Comparison of ENCODE assay signal across 1 cellular context in the genomic region with DNA sequence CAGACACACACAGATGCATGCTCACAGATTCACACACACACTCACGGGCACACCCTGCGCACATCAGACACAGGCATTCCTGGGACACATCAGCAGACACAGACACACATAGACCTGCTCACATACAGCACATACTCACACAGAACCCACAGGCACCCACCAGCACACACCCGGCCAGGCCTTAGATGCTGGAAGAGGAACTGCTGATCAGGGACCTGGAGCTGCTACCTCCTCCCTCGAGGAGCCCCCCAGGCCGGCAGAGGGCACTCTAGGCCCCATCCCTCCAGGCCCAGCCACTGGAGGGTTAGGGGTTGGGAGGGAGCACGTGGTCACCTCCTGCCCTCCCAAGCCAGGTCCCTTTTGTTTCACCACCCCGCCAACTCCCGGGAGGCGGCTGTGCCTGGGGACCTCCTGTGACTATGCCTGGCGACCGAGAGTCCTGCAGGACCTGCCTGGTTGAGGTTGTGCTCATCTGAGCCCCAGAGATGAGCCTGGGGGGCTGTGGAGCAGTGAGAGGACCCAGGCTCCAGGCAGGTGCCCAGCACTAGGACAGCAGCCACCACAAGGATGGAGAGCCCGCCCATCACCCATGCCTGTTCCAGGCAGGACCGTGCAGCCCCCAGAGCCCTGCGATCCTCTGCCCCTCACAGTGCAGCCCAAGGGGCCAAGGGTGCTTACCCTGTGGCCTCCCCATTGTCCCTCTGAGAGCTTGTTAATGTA.
A peak's percentile ranks its signal among the peaks of the same experiment; 100 is the strongest.
TF ChIP-seq lines count a peak whose summit lies in the region.

No MANE protein-coding gene starts in this region.

TF ChIP-seq in GM12878, 131 proteins besides CTCF, POLR2A, EP300 and RAD21 (continued from another document and continues in another):
- no peak for TF ChIP-seq ZBTB40 (IDR thresholded peaks at IDR 0.05; ENCODE audit: borderline replicate concordance)
- TF ChIP-seq IKZF1 (conservative IDR thresholded peaks at IDR 0.05): peak; percentile 47
- TF ChIP-seq SIX5 (IDR thresholded peaks at IDR 0.05; ENCODE audit: low read depth, low read length, severe bottlenecking): no peak
- TF ChIP-seq, protein P1, sequence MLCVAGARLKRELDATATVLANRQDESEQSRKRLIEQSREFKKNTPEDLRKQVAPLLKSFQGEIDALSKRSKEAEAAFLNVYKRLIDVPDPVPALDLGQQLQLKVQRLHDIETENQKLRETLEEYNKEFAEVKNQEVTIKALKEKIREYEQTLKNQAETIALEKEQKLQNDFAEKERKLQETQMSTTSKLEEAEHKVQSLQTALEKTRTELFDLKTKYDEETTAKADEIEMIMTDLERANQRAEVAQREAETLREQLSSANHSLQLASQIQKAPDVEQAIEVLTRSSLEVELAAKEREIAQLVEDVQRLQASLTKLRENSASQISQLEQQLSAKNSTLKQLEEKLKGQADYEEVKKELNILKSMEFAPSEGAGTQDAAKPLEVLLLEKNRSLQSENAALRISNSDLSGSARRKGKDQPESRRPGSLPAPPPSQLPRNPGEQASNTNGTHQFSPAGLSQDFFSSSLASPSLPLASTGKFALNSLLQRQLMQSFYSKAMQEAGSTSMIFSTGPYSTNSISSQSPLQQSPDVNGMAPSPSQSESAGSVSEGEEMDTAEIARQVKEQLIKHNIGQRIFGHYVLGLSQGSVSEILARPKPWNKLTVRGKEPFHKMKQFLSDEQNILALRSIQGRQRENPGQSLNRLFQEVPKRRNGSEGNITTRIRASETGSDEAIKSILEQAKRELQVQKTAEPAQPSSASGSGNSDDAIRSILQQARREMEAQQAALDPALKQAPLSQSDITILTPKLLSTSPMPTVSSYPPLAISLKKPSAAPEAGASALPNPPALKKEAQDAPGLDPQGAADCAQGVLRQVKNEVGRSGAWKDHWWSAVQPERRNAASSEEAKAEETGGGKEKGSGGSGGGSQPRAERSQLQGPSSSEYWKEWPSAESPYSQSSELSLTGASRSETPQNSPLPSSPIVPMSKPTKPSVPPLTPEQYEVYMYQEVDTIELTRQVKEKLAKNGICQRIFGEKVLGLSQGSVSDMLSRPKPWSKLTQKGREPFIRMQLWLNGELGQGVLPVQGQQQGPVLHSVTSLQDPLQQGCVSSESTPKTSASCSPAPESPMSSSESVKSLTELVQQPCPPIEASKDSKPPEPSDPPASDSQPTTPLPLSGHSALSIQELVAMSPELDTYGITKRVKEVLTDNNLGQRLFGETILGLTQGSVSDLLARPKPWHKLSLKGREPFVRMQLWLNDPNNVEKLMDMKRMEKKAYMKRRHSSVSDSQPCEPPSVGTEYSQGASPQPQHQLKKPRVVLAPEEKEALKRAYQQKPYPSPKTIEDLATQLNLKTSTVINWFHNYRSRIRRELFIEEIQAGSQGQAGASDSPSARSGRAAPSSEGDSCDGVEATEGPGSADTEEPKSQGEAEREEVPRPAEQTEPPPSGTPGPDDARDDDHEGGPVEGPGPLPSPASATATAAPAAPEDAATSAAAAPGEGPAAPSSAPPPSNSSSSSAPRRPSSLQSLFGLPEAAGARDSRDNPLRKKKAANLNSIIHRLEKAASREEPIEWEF (IDR thresholded peaks at IDR 0.05; ENCODE audit: insufficient replicate concordance, low read depth, low read length): no peak
- TF ChIP-seq ATF3 (IDR thresholded peaks at IDR 0.05; ENCODE audit: borderline replicate concordance, extremely low read depth, low read depth, low read length): 0 out of 2 replicates have a peak, but pooled peaks have one; percentile 17
- TF ChIP-seq EED (IDR thresholded peaks at IDR 0.05; ENCODE audit: low read depth): peak; percentile 34; the same call in 1 of the 2 replicates
- TF ChIP-seq FOXK2 (IDR thresholded peaks at IDR 0.05): no peak
- no peak for TF ChIP-seq CREM (IDR thresholded peaks at IDR 0.05; ENCODE audit: low read depth)
- 0 out of 2 replicates have a peak, but pooled peaks have one; percentile 39 for TF ChIP-seq LARP7 (IDR thresholded peaks at IDR 0.05)
- TF ChIP-seq CBX3 (IDR thresholded peaks at IDR 0.05; ENCODE audit: borderline replicate concordance, low read depth): no peak
- TF ChIP-seq HSF1 (IDR thresholded peaks at IDR 0.05; ENCODE audit: low read depth, low read length): no peak
- no peak for TF ChIP-seq PAX5 (IDR thresholded peaks at IDR 0.05; ENCODE audit: borderline replicate concordance, low read depth, low read length)
- TF ChIP-seq ZNF24 (IDR thresholded peaks at IDR 0.05): 0 out of 2 replicates have a peak, but pooled peaks have one; percentile 8
- no peak for TF ChIP-seq JUND (IDR thresholded peaks at IDR 0.05; ENCODE audit: low read depth, low read length)
- TF ChIP-seq STAT1 (conservative IDR thresholded peaks at IDR 0.05): peak; percentile 80; the same call in 1 of the 2 replicates
- TF ChIP-seq PAX8 (IDR thresholded peaks at IDR 0.05): no peak
- TF ChIP-seq SREBF1 (IDR thresholded peaks at IDR 0.05; ENCODE audit: low read length): no peak
- no peak for TF ChIP-seq RB1 (IDR thresholded peaks at IDR 0.05; ENCODE audit: borderline replicate concordance)
- TF ChIP-seq DPF2 (IDR thresholded peaks at IDR 0.05): no peak
- TF ChIP-seq SIN3A (IDR thresholded peaks at IDR 0.05; ENCODE audit: low read depth, low read length): no peak
- TF ChIP-seq ESRRA (IDR thresholded peaks at IDR 0.05; ENCODE audit: low read length): no peak
- TF ChIP-seq BHLHE40 (IDR thresholded peaks at IDR 0.05; ENCODE audit: borderline replicate concordance in 1 of 2, low read depth in 2 of 2, low read length in 1 of 2): peak; percentile 32 to 53; a peak in 2 of 4 replicates
- TF ChIP-seq HDAC2 (IDR thresholded peaks at IDR 0.05): no peak
- TF ChIP-seq SMAD5 (IDR thresholded peaks at IDR 0.05; ENCODE audit: low read depth): no peak
- TF ChIP-seq SUZ12 (IDR thresholded peaks at IDR 0.05; ENCODE audit: unreplicated experiment): no peak
- peak; percentile 31 for TF ChIP-seq MEF2B (IDR thresholded peaks at IDR 0.05; ENCODE audit: partially characterized antibody, poor library complexity, severe bottlenecking)
- TF ChIP-seq, protein P2, sequence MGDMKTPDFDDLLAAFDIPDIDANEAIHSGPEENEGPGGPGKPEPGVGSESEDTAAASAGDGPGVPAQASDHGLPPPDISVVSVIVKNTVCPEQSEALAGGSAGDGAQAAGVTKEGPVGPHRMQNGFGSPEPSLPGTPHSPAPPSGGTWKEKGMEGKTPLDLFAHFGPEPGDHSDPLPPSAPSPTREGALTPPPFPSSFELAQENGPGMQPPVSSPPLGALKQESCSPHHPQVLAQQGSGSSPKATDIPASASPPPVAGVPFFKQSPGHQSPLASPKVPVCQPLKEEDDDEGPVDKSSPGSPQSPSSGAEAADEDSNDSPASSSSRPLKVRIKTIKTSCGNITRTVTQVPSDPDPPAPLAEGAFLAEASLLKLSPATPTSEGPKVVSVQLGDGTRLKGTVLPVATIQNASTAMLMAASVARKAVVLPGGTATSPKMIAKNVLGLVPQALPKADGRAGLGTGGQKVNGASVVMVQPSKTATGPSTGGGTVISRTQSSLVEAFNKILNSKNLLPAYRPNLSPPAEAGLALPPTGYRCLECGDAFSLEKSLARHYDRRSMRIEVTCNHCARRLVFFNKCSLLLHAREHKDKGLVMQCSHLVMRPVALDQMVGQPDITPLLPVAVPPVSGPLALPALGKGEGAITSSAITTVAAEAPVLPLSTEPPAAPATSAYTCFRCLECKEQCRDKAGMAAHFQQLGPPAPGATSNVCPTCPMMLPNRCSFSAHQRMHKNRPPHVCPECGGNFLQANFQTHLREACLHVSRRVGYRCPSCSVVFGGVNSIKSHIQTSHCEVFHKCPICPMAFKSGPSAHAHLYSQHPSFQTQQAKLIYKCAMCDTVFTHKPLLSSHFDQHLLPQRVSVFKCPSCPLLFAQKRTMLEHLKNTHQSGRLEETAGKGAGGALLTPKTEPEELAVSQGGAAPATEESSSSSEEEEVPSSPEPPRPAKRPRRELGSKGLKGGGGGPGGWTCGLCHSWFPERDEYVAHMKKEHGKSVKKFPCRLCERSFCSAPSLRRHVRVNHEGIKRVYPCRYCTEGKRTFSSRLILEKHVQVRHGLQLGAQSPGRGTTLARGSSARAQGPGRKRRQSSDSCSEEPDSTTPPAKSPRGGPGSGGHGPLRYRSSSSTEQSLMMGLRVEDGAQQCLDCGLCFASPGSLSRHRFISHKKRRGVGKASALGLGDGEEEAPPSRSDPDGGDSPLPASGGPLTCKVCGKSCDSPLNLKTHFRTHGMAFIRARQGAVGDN (IDR thresholded peaks at IDR 0.05): peak; percentile 58
- TF ChIP-seq MAX (IDR thresholded peaks at IDR 0.05; ENCODE audit: low read depth, low read length): peak; percentile 58; the same call in 1 of the 2 replicates
- TF ChIP-seq ZZZ3 (IDR thresholded peaks at IDR 0.05; ENCODE audit: control insufficient read depth, insufficient read length, low read depth): no peak
- no peak for TF ChIP-seq KAT2A (conservative IDR thresholded peaks at IDR 0.05; ENCODE audit: control insufficient read depth, low read depth, low read length)
- no peak for TF ChIP-seq NFIC (IDR thresholded peaks at IDR 0.05; ENCODE audit: low read depth, low read length)
- TF ChIP-seq CBX5 (IDR thresholded peaks at IDR 0.05; ENCODE audit: low read depth): no peak
- TF ChIP-seq TCF3 (IDR thresholded peaks at IDR 0.05; ENCODE audit: borderline replicate concordance, insufficient read depth, low read depth, low read length): no peak
- no peak for TF ChIP-seq ZBTB4 (CRISPR knock-in tag; IDR thresholded peaks at IDR 0.05)
- TF ChIP-seq SPI1 (IDR thresholded peaks at IDR 0.05; ENCODE audit: borderline replicate concordance, insufficient read depth, low read depth, low read length): peak; percentile 87
- no peak for TF ChIP-seq MYC (IDR thresholded peaks at IDR 0.05; ENCODE audit: insufficient read depth, insufficient read length, insufficient replicate concordance, low read length, severe bottlenecking)
- peak; percentile 88 for TF ChIP-seq SMARCA5 (IDR thresholded peaks at IDR 0.05)
- no peak for TF ChIP-seq RCOR1 (conservative IDR thresholded peaks at IDR 0.05; ENCODE audit: low read depth, low read length)
